In the genomic region with DNA sequence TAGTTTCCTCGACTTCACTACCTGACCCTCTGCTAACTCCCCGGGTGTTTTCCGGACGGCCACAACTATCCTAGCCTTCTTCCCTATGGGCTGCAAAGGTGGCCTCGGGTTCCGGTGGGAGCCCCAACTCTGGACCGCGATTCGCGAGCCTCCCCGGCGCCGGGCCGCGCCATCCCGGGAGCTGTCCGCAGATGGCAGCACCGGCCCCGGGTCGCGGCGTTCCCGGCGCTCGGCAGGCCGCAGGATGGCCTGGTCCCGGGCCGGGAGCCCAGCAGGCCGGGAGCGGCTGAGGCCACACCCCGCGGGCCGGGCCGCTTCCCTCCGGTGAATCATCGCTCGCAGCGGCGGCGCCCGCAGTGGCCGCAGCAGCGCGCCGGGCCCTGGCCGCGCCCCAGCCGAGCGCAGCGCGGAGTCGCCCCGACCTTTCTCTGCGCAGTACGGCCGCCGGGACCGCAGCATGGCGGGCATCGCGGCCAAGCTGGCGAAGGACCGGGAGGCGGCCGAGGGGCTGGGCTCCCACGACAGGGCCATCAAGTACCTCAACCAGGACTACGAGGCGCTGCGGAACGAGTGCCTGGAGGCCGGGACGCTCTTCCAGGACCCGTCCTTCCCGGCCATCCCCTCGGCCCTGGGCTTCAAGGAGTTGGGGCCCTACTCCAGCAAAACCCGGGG, we compare ENCODE assay signal across 8 cellular contexts. TPM values are rescaled to one million over a fixed set of nuclear protein-coding genes. Genes with fewer than 3 reads are reported as not detected.
DNase-seq lines count a peak whose midpoint lies in the region; ATAC-seq lines count a peak whose summit lies in the region.

A gene (plus strand): TSS at position 356 of the 672 bp plus-strand sequence. CDS start 102 bp downstream, at position 458.

- peak within 1 kb of the TSS; percentile 80 for H3K4me3 Mint-ChIP-seq in memory B cell

- H3K9me3 Mint-ChIP-seq in memory B cell: no peaks in the 10 kb centered on the region

- in situ Hi-C loops in endometrial microvascular endothelial cells (cut with HindIII; ENCODE audit: inconsistent ontology term, low pct_unique_long_range_greater_than_20kb, low sequenced_read_pairs): no loop called here

- no peaks in the 10 kb centered on the region for H3K27me3 Mint-ChIP-seq in memory B cell

- H3K4me1 Mint-ChIP-seq in memory B cell: peaks cover 46% of the 10 kb centered on the region

- DNase-seq in AG08395 (ENCODE audit: low spot score): peak; percentile 94
- DNase-seq in NCI-H510A treated with DMSO at 0.1 percent for 48 hours (lab: John Stamatoyannopoulos, UW): peak; percentile 53
- peak; percentile 81 for DNase-seq in activated CD8-positive, alpha-beta memory T cell treated with anti-CD3 and anti-CD28 coated beads for 24 hours
- DNase-seq in memory B cell (ENCODE audit: low spot score in 2 of 2): peak; percentile 54 to 59
- peak; percentile 39 for DNase-seq in stimulated activated CD8-positive, alpha-beta memory T cell treated with anti-CD3 and anti-CD28 coated beads, Interleukin-4, amount 100 ng/mL, for 24 hours (ENCODE audit: low read depth)

- ATAC-seq in GM18519 (IDR thresholded peaks at IDR 0.05; ENCODE audit: low FRiP score, unreplicated experiment): peak; percentile 49
- ATAC-seq in HG02973 (IDR thresholded peaks at IDR 0.05; ENCODE audit: unreplicated experiment): peak; percentile 57
- ATAC-seq in memory B cell (ENCODE audit: low read depth): peak; percentile 57

- peak within 1 kb of the TSS; percentile 58 for H3K27ac Mint-ChIP-seq in memory B cell

- H3K36me3 Mint-ChIP-seq in memory B cell: peaks cover 2% of the 10 kb centered on the region

RNA-seq across cellular contexts. Expression of the gene that starts here (rescaled TPM):
- total RNA-seq in endometrial microvascular endothelial cells (ENCODE audit: inconsistent ontology term): 259 TPM

Comparison
In these comparisons a context has a peak if more than half of its experiments do, and no peak if none do; other contexts are left out.
1. Peak in every context shown above with its lines: DNase-seq and ATAC-seq.
2. DNase-seq: peak in every context shown above with its lines; median percentile 94 in AG08395; 81 in activated CD8-positive, alpha-beta memory T cell treated with anti-CD3 and anti-CD28 coated beads for 24 hours; 56 in memory B cell; 53 in NCI-H510A treated with DMSO at 0.1 percent for 48 hours; 39 in stimulated activated CD8-positive, alpha-beta memory T cell treated with anti-CD3 and anti-CD28 coated beads, Interleukin-4, amount 100 ng/mL, for 24 hours.